1 cellular context compared by ENCODE assay signal in the genomic region with DNA sequence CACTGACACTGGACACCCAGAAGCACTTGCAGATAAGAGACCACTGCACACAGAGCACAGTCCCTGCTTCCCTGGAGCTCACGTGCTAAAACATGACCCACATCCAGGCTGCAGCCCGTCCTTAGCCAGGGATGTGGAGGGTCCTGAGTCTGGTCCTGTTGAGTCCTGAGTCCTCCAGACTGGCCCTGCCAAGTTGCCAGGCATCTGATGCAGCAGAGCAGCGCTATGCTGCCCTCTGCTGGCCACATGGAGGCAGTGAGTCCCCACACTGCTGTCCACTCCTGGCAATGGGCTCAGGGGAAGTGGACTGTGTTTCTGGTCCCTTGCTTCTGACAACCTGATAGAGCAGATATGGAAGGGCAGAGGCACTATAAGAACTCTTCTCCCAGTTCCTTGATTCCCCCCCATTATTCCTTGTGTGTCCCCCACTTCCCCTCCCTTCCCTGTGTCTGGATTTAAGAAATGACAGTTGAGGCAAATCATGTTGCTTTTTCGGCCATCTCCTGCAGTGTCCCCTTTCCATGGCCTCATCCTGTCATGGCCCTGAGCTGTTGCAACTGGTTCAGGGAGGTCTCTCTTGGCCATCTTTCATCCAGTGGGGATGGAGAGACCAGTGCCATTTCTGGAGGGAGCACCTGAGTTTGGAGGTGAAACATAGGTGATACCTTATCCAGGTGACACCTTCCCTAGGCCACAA.
TF ChIP-seq lines count a peak whose summit lies in the region.

No MANE protein-coding gene starts in this region.

TF ChIP-seq in IMR-90, 13 proteins besides CTCF, POLR2A, EP300 and RAD21 (continued from another document):
- TF ChIP-seq FOS (IDR thresholded peaks at IDR 0.05; ENCODE audit: low read depth, low read length) (no peak), NFE2L2 (IDR thresholded peaks at IDR 0.05; ENCODE audit: low read depth, low read length) (no peak), CHD1 (IDR thresholded peaks at IDR 0.05; ENCODE audit: low read depth, low read length) (no peak), ELK1 (IDR thresholded peaks at IDR 0.05; ENCODE audit: borderline replicate concordance, low read depth, low read length) (no peak), MAZ (IDR thresholded peaks at IDR 0.05; ENCODE audit: borderline replicate concordance, low read depth, low read length) (peak; percentile 21; the same call in 1 of the 2 replicates), MAFK (IDR thresholded peaks at IDR 0.05; ENCODE audit: low read depth, low read length) (no peak), SMC3 (IDR thresholded peaks at IDR 0.05; ENCODE audit: low read depth, low read length) (peak; percentile 84)
- TF ChIP-seq, protein P1, sequence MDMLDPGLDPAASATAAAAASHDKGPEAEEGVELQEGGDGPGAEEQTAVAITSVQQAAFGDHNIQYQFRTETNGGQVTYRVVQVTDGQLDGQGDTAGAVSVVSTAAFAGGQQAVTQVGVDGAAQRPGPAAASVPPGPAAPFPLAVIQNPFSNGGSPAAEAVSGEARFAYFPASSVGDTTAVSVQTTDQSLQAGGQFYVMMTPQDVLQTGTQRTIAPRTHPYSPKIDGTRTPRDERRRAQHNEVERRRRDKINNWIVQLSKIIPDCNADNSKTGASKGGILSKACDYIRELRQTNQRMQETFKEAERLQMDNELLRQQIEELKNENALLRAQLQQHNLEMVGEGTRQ (IDR thresholded peaks at IDR 0.05; ENCODE audit: low read depth, low read length), result no peak
